ENCODE assay signal across 1 cellular context in the genomic region with DNA sequence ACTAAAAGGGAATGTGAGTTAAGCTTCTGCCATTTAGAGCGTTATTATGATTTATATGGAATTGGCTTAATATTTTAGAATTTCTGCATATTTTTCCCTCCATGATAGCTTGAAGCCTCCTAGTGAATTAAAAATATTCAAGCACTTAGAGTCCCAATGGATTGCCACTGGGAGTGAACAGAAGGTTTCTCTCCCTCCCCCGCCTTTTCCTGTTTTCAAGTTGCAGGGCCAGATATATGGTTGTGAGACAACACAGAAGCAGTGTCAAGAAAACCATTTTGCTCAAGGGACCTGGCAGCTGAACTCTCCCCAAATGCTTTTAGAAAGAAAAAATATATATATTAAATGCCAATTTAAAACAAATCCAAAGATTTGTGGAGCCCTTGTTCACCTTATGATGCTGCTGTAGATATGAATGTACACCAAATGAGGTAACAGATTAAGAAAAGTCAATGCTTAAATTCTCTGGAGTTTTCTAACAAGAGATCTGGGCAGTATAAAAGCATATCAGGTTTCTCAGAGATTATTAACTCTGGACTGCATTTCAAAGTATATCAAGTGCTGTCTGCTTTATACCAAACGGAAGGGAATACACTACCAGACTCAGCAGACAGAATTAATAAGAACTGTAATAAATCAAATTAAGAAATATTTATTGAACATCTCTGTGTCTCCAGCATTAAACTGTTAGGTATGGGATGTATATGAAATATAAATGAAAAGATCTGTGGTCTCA.
TF ChIP-seq lines count a peak whose summit lies in the region.

No MANE protein-coding gene starts in this region.

TF ChIP-seq in SK-N-SH, 30 proteins besides CTCF, POLR2A, EP300 and RAD21 (continued from another document):
- TF ChIP-seq, protein P1, sequence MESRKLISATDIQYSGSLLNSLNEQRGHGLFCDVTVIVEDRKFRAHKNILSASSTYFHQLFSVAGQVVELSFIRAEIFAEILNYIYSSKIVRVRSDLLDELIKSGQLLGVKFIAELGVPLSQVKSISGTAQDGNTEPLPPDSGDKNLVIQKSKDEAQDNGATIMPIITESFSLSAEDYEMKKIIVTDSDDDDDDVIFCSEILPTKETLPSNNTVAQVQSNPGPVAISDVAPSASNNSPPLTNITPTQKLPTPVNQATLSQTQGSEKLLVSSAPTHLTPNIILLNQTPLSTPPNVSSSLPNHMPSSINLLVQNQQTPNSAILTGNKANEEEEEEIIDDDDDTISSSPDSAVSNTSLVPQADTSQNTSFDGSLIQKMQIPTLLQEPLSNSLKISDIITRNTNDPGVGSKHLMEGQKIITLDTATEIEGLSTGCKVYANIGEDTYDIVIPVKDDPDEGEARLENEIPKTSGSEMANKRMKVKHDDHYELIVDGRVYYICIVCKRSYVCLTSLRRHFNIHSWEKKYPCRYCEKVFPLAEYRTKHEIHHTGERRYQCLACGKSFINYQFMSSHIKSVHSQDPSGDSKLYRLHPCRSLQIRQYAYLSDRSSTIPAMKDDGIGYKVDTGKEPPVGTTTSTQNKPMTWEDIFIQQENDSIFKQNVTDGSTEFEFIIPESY (IDR thresholded peaks at IDR 0.05; ENCODE audit: borderline replicate concordance, low read depth): no peak
- TF ChIP-seq, protein P2, sequence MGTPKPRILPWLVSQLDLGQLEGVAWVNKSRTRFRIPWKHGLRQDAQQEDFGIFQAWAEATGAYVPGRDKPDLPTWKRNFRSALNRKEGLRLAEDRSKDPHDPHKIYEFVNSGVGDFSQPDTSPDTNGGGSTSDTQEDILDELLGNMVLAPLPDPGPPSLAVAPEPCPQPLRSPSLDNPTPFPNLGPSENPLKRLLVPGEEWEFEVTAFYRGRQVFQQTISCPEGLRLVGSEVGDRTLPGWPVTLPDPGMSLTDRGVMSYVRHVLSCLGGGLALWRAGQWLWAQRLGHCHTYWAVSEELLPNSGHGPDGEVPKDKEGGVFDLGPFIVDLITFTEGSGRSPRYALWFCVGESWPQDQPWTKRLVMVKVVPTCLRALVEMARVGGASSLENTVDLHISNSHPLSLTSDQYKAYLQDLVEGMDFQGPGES (IDR thresholded peaks at IDR 0.05; ENCODE audit: low read depth, low read length): no peak
- peak; percentile 53; the same call in 1 of the 2 replicates for TF ChIP-seq RCOR1 (IDR thresholded peaks at IDR 0.05; ENCODE audit: low read length)
- TF ChIP-seq POLR2AphosphoS5 (IDR thresholded peaks at IDR 0.05; ENCODE audit: low read depth, low read length): no peak
- TF ChIP-seq FOXM1 (IDR thresholded peaks at IDR 0.05; ENCODE audit: low read depth): no peak
- TF ChIP-seq TCF12 (IDR thresholded peaks at IDR 0.05): peak; percentile 47; the same call in 1 of the 2 replicates
- no peak for TF ChIP-seq TEAD4 (IDR thresholded peaks at IDR 0.05; ENCODE audit: borderline replicate concordance, insufficient read depth)
- no peak for TF ChIP-seq FOSL2 (IDR thresholded peaks at IDR 0.05; ENCODE audit: borderline replicate concordance, low read depth)
- no peak for TF ChIP-seq YY1 (IDR thresholded peaks at IDR 0.05; ENCODE audit: low read depth)
- TF ChIP-seq GABPA (IDR thresholded peaks at IDR 0.05; ENCODE audit: low read depth): no peak
- TF ChIP-seq, protein P3, sequence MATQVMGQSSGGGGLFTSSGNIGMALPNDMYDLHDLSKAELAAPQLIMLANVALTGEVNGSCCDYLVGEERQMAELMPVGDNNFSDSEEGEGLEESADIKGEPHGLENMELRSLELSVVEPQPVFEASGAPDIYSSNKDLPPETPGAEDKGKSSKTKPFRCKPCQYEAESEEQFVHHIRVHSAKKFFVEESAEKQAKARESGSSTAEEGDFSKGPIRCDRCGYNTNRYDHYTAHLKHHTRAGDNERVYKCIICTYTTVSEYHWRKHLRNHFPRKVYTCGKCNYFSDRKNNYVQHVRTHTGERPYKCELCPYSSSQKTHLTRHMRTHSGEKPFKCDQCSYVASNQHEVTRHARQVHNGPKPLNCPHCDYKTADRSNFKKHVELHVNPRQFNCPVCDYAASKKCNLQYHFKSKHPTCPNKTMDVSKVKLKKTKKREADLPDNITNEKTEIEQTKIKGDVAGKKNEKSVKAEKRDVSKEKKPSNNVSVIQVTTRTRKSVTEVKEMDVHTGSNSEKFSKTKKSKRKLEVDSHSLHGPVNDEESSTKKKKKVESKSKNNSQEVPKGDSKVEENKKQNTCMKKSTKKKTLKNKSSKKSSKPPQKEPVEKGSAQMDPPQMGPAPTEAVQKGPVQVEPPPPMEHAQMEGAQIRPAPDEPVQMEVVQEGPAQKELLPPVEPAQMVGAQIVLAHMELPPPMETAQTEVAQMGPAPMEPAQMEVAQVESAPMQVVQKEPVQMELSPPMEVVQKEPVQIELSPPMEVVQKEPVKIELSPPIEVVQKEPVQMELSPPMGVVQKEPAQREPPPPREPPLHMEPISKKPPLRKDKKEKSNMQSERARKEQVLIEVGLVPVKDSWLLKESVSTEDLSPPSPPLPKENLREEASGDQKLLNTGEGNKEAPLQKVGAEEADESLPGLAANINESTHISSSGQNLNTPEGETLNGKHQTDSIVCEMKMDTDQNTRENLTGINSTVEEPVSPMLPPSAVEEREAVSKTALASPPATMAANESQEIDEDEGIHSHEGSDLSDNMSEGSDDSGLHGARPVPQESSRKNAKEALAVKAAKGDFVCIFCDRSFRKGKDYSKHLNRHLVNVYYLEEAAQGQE (IDR thresholded peaks at IDR 0.05; ENCODE audit: low read depth, low read length): no peak
- TF ChIP-seq RFX5 (IDR thresholded peaks at IDR 0.05; ENCODE audit: low read length): no peak
- TF ChIP-seq GATA2 (CRISPR knock-in tag; IDR thresholded peaks at IDR 0.05): peak; percentile 53
- no peak for TF ChIP-seq NFIC (IDR thresholded peaks at IDR 0.05; ENCODE audit: borderline replicate concordance)
- TF ChIP-seq EZH2phosphoT487 (IDR thresholded peaks at IDR 0.05; ENCODE audit: borderline replicate concordance, low read depth): no peak
